28 cellular contexts compared by ENCODE assay signal in the genomic region with DNA sequence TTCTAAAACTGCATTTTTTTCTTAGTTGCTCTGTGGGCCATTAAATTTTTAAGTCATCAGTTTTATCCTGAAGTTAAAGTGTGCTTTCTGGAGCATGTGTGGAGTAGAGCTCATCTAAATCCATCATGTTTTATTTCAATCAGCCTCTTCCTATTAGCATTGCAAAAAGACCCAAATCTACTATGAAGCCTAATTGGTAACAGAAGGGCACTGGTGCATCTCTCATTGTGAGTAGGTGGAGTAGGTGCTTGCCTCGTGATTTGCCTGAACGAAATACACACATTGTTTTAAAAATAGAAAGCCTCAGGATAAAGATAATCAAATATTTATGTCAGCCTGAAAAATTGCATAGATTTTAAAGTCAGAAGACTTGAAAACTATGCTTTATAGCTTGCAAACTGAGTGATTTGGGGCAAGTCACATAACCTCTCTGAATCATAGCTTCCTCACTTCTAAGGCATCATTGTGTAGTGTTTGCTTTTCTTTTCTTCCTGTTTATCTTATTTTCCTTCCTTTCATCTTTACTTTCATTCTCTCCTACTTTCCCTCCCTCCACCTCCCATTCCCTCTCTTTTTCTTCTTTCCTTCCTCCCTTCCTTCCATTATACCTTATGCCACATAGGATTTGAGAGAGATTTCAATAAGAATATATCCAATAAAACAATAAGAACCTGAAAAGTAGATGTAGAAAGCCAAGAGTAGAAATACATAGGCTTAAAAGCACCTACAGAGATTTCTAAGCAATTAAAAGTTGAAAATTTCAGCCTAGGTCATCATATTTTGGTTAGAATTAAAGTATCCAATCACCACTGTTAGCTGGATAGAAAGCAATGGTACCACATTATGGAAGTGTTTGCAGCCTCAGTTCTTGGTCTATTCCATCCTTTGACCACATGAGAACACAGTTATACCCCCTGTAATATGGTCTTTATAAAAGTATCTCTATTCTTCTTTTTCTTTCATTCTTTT.
"Had no signal": no experiment of that assay in that cellular context is flagged by ENCODE, and none has a peak within 500 bp of the region (broad histone marks: within the 10 kb centered on the region; RNA-seq: fewer than 3 reads in every experiment).

No MANE protein-coding gene starts in this region.

- H3K9ac ChIP-seq: SK-N-SH had no signal

- FAIRE-seq: astrocyte had no signal

- H3K4me3 Mint-ChIP-seq: activated CD4-positive, alpha-beta memory T cell treated with anti-CD3 and anti-CD28 coated beads, Interleukin-2, amount 10 ng/mL, durations not matched to agents 7 days and 5 days; activated CD4-positive, alpha-beta T cell treated with anti-CD3 and anti-CD28 coated beads, Interleukin-2, amount 10 ng/mL, durations not matched to agents 7 days and 5 days; activated naive CD4-positive, alpha-beta T cell treated with anti-CD3 and anti-CD28 coated beads for 36 hours; activated naive CD8-positive, alpha-beta T cell; activated T-helper 17 cell treated with anti-CD3 and anti-CD28 coated beads, Interleukin-2, amount 50 U/mL, for 72 hours; brain had no signal

- H3K9me3 ChIP-seq: SK-N-SH had no signal

- ATAC-seq: activated T-helper 17 cell treated with anti-CD3 and anti-CD28 coated beads, Interleukin-2, amount 50 U/mL, for 72 hours; Panc1; Right ventricle myocardium inferior had no signal

- H3K36me3 Mint-ChIP-seq: activated naive CD8-positive, alpha-beta T cell; brain had no signal

- H3K4me2 ChIP-seq: SK-N-SH had no signal

- H3K27me3 Mint-ChIP-seq: brain had no signal

- H3K4me1 Mint-ChIP-seq: activated CD4-positive, alpha-beta memory T cell treated with anti-CD3 and anti-CD28 coated beads, Interleukin-2, amount 10 ng/mL, durations not matched to agents 7 days and 5 days; activated CD4-positive, alpha-beta T cell treated with anti-CD3 and anti-CD28 coated beads, Interleukin-2, amount 10 ng/mL, durations not matched to agents 7 days and 5 days; activated T-helper 17 cell treated with anti-CD3 and anti-CD28 coated beads, Interleukin-2, amount 50 U/mL, for 72 hours; brain had no signal

- H3K9me3 Mint-ChIP-seq: activated CD4-positive, alpha-beta memory T cell treated with anti-CD3 and anti-CD28 coated beads, Interleukin-2, amount 10 ng/mL, durations not matched to agents 7 days and 5 days; activated CD4-positive, alpha-beta T cell treated with anti-CD3 and anti-CD28 coated beads, Interleukin-2, amount 10 ng/mL, durations not matched to agents 7 days and 5 days; activated naive CD4-positive, alpha-beta T cell treated with anti-CD3 and anti-CD28 coated beads for 36 hours; activated T-helper 17 cell treated with anti-CD3 and anti-CD28 coated beads, Interleukin-2, amount 50 U/mL, for 72 hours; brain had no signal

- H3K27ac Mint-ChIP-seq: activated CD4-positive, alpha-beta memory T cell treated with anti-CD3 and anti-CD28 coated beads, Interleukin-2, amount 10 ng/mL, durations not matched to agents 7 days and 5 days; activated CD4-positive, alpha-beta T cell treated with anti-CD3 and anti-CD28 coated beads, Interleukin-2, amount 10 ng/mL, durations not matched to agents 7 days and 5 days; activated naive CD4-positive, alpha-beta T cell treated with anti-CD3 and anti-CD28 coated beads for 36 hours; activated naive CD8-positive, alpha-beta T cell; activated T-helper 17 cell treated with anti-CD3 and anti-CD28 coated beads, Interleukin-2, amount 50 U/mL, for 72 hours; brain had no signal

- DNase-seq: activated CD4-positive, alpha-beta memory T cell treated with anti-CD3 and anti-CD28 coated beads, Interleukin-2, amount 10 ng/mL, durations not matched to agents 7 days and 5 days; activated CD4-positive, alpha-beta T cell treated with anti-CD3 and anti-CD28 coated beads, Interleukin-2, amount 10 ng/mL, durations not matched to agents 7 days and 5 days; activated CD4-positive, CD25-positive, alpha-beta regulatory T cell; activated gamma-delta T cell; activated naive CD4-positive, alpha-beta T cell treated with anti-CD3 and anti-CD28 coated beads for 36 hours; activated T-cell treated with anti-CD3 and anti-CD28 coated beads for 4 hours; activated T-cell treated with anti-CD3 and anti-CD28 coated beads, Interleukin-2, amount 50 U/mL, for 48 hours; amygdala; Kasumi-1; NCI-H1092; NCI-H1417; NCI-H1930; NCI-H2107; NCI-H2171 treated with DMSO at 0.1 percent for 48 hours; NCI-H345; NCI-H510A; NCI-H526 treated with DMSO at 0.1 percent for 48 hours; NCI-H82; RPMI8226; SK-N-SH; T-helper 1 cell had no signal

- H3K27ac ChIP-seq: VCaP had no signal
